In genomic region chr17:49003557-49004511, GRCh38 we compare ENCODE assay signal across 10 cellular contexts. TPM values are rescaled to one million over a fixed set of nuclear protein-coding genes. Genes with fewer than 3 reads are reported as not detected.
DNase-seq lines count a peak whose midpoint lies in the region; TF ChIP-seq lines count a peak whose summit lies in the region.
"Had no signal": no experiment of that assay in that cellular context is flagged by ENCODE, and none has a peak within 500 bp of the region (broad histone marks: within the 10 kb centered on the region; RNA-seq: fewer than 3 reads in every experiment).

No MANE protein-coding gene starts in this region.

- no peaks in the 10 kb centered on the region for H3K36me3 Mint-ChIP-seq in osteocyte (ENCODE audit: unreplicated experiment)

- no peak for DNase-seq in GM06990 (ENCODE audit: extremely low read depth, insufficient read length)
- no peak for DNase-seq in NT2/D1 (ENCODE audit: low read depth, low spot score)
- peak; percentile 85 for DNase-seq in esophagus muscularis mucosa (ENCODE audit: extremely low spot score)
- DNase-seq in osteocyte (ENCODE audit: extremely low spot score, unreplicated experiment), result peak; percentile 84
- no peak for DNase-seq in effector CD4-positive, alpha-beta T cell
- DNase-seq in NCI-H2081 treated with DMSO at 0.1 percent for 48 hours (lab: John Stamatoyannopoulos, UW), result no peak
- no peak for DNase-seq in DMS153 (lab: John Stamatoyannopoulos, UW)
- DNase-seq in T-helper 1 cell, result no peak
- DNase-seq: anterior cingulate cortex, occipital lobe had no signal

- TF ChIP-seq CTCF in GM06990 (IDR thresholded peaks at IDR 0.05; ENCODE audit: insufficient read depth, low read length, poor library complexity, severe bottlenecking), result no peak
- TF ChIP-seq CTCF in esophagus muscularis mucosa (IDR thresholded peaks at IDR 0.05), result no peak
- no peak for TF ChIP-seq CTCF in osteocyte (IDR thresholded peaks at IDR 0.05)

- no peaks in the 10 kb centered on the region for H3K9me3 Mint-ChIP-seq in osteocyte (ENCODE audit: unreplicated experiment)

- no peak for TF ChIP-seq EP300 in esophagus muscularis mucosa (IDR thresholded peaks at IDR 0.05)

- H3K4me3 ChIP-seq in GM06990 (replicated peaks; ENCODE audit: low read depth, low read length) (peak overlapping the region; percentile 47), NT2/D1 (ENCODE audit: insufficient read length, low read depth) (peak overlapping the region; percentile 32), esophagus muscularis mucosa (no peak overlapping the region)

- H3K27ac Mint-ChIP-seq in osteocyte (ENCODE audit: unreplicated experiment), result peak overlapping the region; percentile 95

- TF ChIP-seq POLR2A in esophagus muscularis mucosa (IDR thresholded peaks at IDR 0.05; ENCODE audit: low read depth), result no peak

- H3K9me3 ChIP-seq in NT2/D1 (ENCODE audit: insufficient read depth, low read length), result no peaks in the 10 kb centered on the region
- no peaks in the 10 kb centered on the region for H3K9me3 ChIP-seq in esophagus muscularis mucosa

- no peaks in the 10 kb centered on the region for H3K27me3 Mint-ChIP-seq in osteocyte (ENCODE audit: unreplicated experiment)

- H3K36me3 ChIP-seq in GM06990 (ENCODE audit: control insufficient read depth, insufficient read depth, low read length) (no peaks in the 10 kb centered on the region), NT2/D1 (ENCODE audit: insufficient read depth, insufficient read length, low read length) (peaks cover 70% of the 10 kb centered on the region), esophagus muscularis mucosa (no peaks in the 10 kb centered on the region)

- 5% methylated on average over 28 of the region's 39 CpGs for WGBS in esophagus muscularis mucosa

- no peak overlapping the region for H3K27ac ChIP-seq in esophagus muscularis mucosa (replicated peaks in 1 of 4)

- peak overlapping the region; percentile 72 for H3K9ac ChIP-seq in NT2/D1 (ENCODE audit: insufficient read length, low read depth)

- H3K4me3 Mint-ChIP-seq in osteocyte (ENCODE audit: unreplicated experiment), result peak overlapping the region; percentile 86

- H3K4me1 ChIP-seq in NT2/D1 (ENCODE audit: insufficient read depth, insufficient read length) (peaks cover 14% of the 10 kb centered on the region), esophagus muscularis mucosa (peaks cover 0 to 6% (median 0%) of the 10 kb centered on the region in 4 donors)

- H3K27me3 ChIP-seq in GM06990 (replicated peaks; ENCODE audit: control insufficient read depth, insufficient read depth, low read length), result no peaks in the 10 kb centered on the region; the same call in 1 of the 2 replicates
- no peaks in the 10 kb centered on the region for H3K27me3 ChIP-seq in NT2/D1 (ENCODE audit: insufficient read depth, insufficient read length)
- H3K27me3 ChIP-seq in esophagus muscularis mucosa, result peaks cover 0 to 99% (median 56%) of the 10 kb centered on the region in 4 donors

- H3K4me1 Mint-ChIP-seq in osteocyte (ENCODE audit: unreplicated experiment), result peaks cover 70% of the 10 kb centered on the region

- intact Hi-C loops in esophagus muscularis mucosa (cut with DNase I), result loop anchor here (10.0 kb wide), 1 partner anchor 369 kb away; no protein-coding TSS in a partner anchor

RNA-seq across cellular contexts. Expression of gene IGF2BP1, which starts 6.6 kb away (rescaled TPM):
- total RNA-seq in esophagus muscularis mucosa (not detected), osteocyte (47.6 and 51.4 TPM in 2 replicates)

RNA-seq across cellular contexts. Expression of gene GIP, which starts 35.4 kb away (rescaled TPM):
- total RNA-seq in esophagus muscularis mucosa (not detected), osteocyte (not detected in 2 replicates)
- total RNA-seq: occipital lobe had no signal

RNA-seq across cellular contexts. Expression of gene SNF8, which starts 59.2 kb away (rescaled TPM):
- total RNA-seq in esophagus muscularis mucosa (10 to 100 TPM; 80.6 to 97.1 (median 92.3) TPM), osteocyte (125 and 135 TPM in 2 replicates)

Comparison
In these comparisons a context has a peak if more than half of its experiments do, and no peak if none do; other contexts are left out.
1. DNase-seq: peak in esophagus muscularis mucosa (single experiment) and osteocyte (single experiment); none in GM06990 (single experiment), NT2/D1 (single experiment), effector CD4-positive, alpha-beta T cell (single experiment), NCI-H2081 treated with DMSO at 0.1 percent for 48 hours (single experiment), DMS153 (single experiment) and T-helper 1 cell (0 of 5).
2. H3K4me3 ChIP-seq: peak in GM06990 (single experiment) and NT2/D1 (single experiment); none in esophagus muscularis mucosa (0 of 4).
3. RNA of gene IGF2BP1, which starts 6.6 kb away (total RNA-seq): 47.6 to 51.4 TPM in osteocyte; not detected in esophagus muscularis mucosa; every median in the first group is over 10 times any median in the second.